ENCODE assay signal across 23 cellular contexts in genomic region chr1:184257873-184258272, GRCh38.
"Had no signal": no experiment of that assay in that cellular context is flagged by ENCODE, and none has a peak within 500 bp of the region (broad histone marks: within the 10 kb centered on the region; RNA-seq: fewer than 3 reads in every experiment).

No MANE protein-coding gene starts in this region.

- H3K4me2 ChIP-seq: hepatocyte, neural progenitor cell had no signal

- ATAC-seq: natural killer cell; sciatic nerve; stimulated activated memory B cell treated with anti-CD40 and anti-IgM and Interleukin-4, amounts not matched to agents 10 μg/mL and 1 μg/mL and 100 μg/mL, for 72 hours; stimulated activated naive CD8-positive, alpha-beta T cell treated with anti-CD3 and anti-CD28 coated beads, Interleukin-15, amount 100 ng/mL, for 72 hours had no signal

- H3K4me3 ChIP-seq: hepatocyte, lung, neural progenitor cell, right atrium auricular region, skin epidermis, tibial nerve, uterus had no signal

- H3K36me3 ChIP-seq: neural progenitor cell, neutrophil, right atrium auricular region, tibial nerve, uterus had no signal

- H3K9me3 ChIP-seq: neutrophil, right atrium auricular region, tibial nerve, uterus had no signal

- H3K9ac ChIP-seq: neural progenitor cell, parathyroid adenoma had no signal

- H3K27ac ChIP-seq: hepatocyte, neural progenitor cell, neutrophil, parathyroid adenoma, right atrium auricular region, skin epidermis, tibial nerve, uterus had no signal

- DNase-seq: head of caudate nucleus; islet precursor cell; mesendoderm; naive B cell; natural killer cell; nephron progenitor cell; occipital lobe; stimulated activated CD4-positive, alpha-beta T cell treated with anti-CD3 and anti-CD28 coated beads, Interleukin-4, amount 100 ng/mL, for 4 hours; stimulated activated CD8-positive, alpha-beta memory T cell treated with anti-CD3 and anti-CD28 coated beads, Interleukin-4, amount 100 ng/mL, for 48 hours; stimulated activated naive CD4-positive, alpha-beta T cell treated with Interleukin-2 at 50 U/mL for 16 hours; stimulated activated naive CD8-positive, alpha-beta T cell treated with anti-CD3 and anti-CD28 coated beads, Interleukin-15, amount 100 ng/mL, for 72 hours; substantia nigra; uterus had no signal

- H3K27me3 ChIP-seq: hepatocyte, neural progenitor cell, neutrophil, right atrium auricular region, tibial nerve, uterus had no signal

- H3K4me1 ChIP-seq: parathyroid adenoma, tibial nerve, uterus had no signal

- H2AFZ ChIP-seq: hepatocyte, neural progenitor cell, parathyroid adenoma had no signal

- H3K79me2 ChIP-seq: hepatocyte, parathyroid adenoma had no signal
